Comparison of ENCODE assay signal across 13 cellular contexts in the genomic region with DNA sequence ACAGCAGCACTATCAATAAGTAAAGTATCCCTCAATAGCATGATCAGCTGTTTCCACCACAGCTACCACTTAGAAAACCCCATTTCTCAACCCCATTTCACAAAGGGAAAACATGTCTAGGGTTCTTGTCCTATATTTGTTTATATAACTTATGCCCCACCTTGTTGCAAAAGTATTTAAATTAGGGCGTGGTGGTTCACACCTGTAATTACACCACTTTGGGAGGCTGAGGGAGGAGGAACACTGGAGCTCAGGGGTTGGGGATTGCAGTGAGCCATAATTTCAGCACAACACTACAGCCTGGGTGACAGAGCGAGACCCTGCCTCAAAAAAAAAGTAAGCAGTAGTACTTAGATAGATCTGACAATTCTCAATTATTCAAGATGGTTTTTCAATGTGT. TPM values are rescaled to one million over a fixed set of nuclear protein-coding genes. Genes with fewer than 3 reads are reported as not detected.
A peak's percentile ranks its signal among the peaks of the same experiment; 100 is the strongest.
DNase-seq lines count a peak whose midpoint lies in the region; ATAC-seq and TF ChIP-seq lines count a peak whose summit lies in the region.
"Had no signal": no experiment of that assay in that cellular context is flagged by ENCODE, and none has a peak within 500 bp of the region (broad histone marks: within the 10 kb centered on the region; RNA-seq: fewer than 3 reads in every experiment).

No MANE protein-coding gene starts in this region.

- H3K9me2 ChIP-seq in DOHH2 (replicated peaks; ENCODE audit: control insufficient read depth, low read length): no peaks in the 10 kb centered on the region

- no peak overlapping the region for H2BK12ac ChIP-seq in mesenchymal stem cell (ENCODE audit: low read length in 2 of 2)

- no peaks in the 10 kb centered on the region for H3K9me3 ChIP-seq in DOHH2 (ENCODE audit: control insufficient read depth, insufficient read depth, low read length)
- no peaks in the 10 kb centered on the region for H3K9me3 ChIP-seq in mesenchymal stem cell (ENCODE audit: control insufficient read depth, low read length)

- no peak overlapping the region for H2BK15ac ChIP-seq in mesenchymal stem cell (ENCODE audit: low read depth, poor library complexity, severe bottlenecking)

- no peak for ATAC-seq in activated naive CD8-positive, alpha-beta T cell treated with anti-CD3 and anti-CD28 coated beads, Interleukin-2, amount 10 ng/mL, durations not matched to agents 7 days and 5 days (ENCODE audit: low read depth)
- ATAC-seq: body of pancreas had no signal

- H3K9ac ChIP-seq in mesenchymal stem cell (ENCODE audit: low read length): peak overlapping the region; percentile 3

- H3K4me1 Mint-ChIP-seq in activated naive CD8-positive, alpha-beta T cell treated with anti-CD3 and anti-CD28 coated beads, Interleukin-2, amount 10 ng/mL, durations not matched to agents 7 days and 5 days: peaks cover 55% of the 10 kb centered on the region

- peaks cover 5% of the 10 kb centered on the region for H3K79me1 ChIP-seq in mesenchymal stem cell (replicated peaks; ENCODE audit: low read length, poor library complexity, severe bottlenecking)

- H3K79me2 ChIP-seq in DOHH2 (ENCODE audit: control insufficient read depth, low read length): peaks cover 92% of the 10 kb centered on the region

- no peaks in the 10 kb centered on the region for H3K9me3 Mint-ChIP-seq in activated naive CD8-positive, alpha-beta T cell treated with anti-CD3 and anti-CD28 coated beads, Interleukin-2, amount 10 ng/mL, durations not matched to agents 7 days and 5 days
- H3K9me3 Mint-ChIP-seq: naive B cell had no signal

- TF ChIP-seq CTCF in 22Rv1 (IDR thresholded peaks at IDR 0.05) (no peak), DOHH2 (IDR thresholded peaks at IDR 0.05; ENCODE audit: low read depth, low read length, poor library complexity, severe bottlenecking) (no peak), lower leg skin (IDR thresholded peaks at IDR 0.05) (no peak)

- no peak for TF ChIP-seq POLR2A in lower leg skin (IDR thresholded peaks at IDR 0.05)

- no peak overlapping the region for H3K4ac ChIP-seq in mesenchymal stem cell (ENCODE audit: low read depth in 1 of 2, low read length in 2 of 2)

- H3K4me3 ChIP-seq in DOHH2 (ENCODE audit: low read length): peak overlapping the region; percentile 19
- H3K4me3 ChIP-seq in mesenchymal stem cell (ENCODE audit: insufficient read depth in 1 of 2, low read depth in 1 of 2, low read length in 2 of 2): no peak overlapping the region
- H3K4me3 ChIP-seq in lower leg skin (ENCODE audit: low read depth, poor library complexity, severe bottlenecking): no peak overlapping the region
- H3K4me3 ChIP-seq: body of pancreas had no signal

- no peak overlapping the region for H3K14ac ChIP-seq in mesenchymal stem cell (ENCODE audit: low read length in 2 of 2)

- no peak for DNase-seq in activated naive CD8-positive, alpha-beta T cell treated with anti-CD3 and anti-CD28 coated beads, Interleukin-2, amount 10 ng/mL, durations not matched to agents 7 days and 5 days
- DNase-seq in mesenchymal stem cell (no peak), HuH-7.5 (ENCODE audit: low spot score) (no peak), NCI-H774 (lab: John Stamatoyannopoulos, UW) (no peak), MV-4-11 (lab: John Stamatoyannopoulos, UW) (no peak), lower leg skin (ENCODE audit: low spot score in 2 of 2) (no peak)
- DNase-seq: body of pancreas, naive B cell, NCI-H1417 had no signal

- no peak overlapping the region for H2BK5ac ChIP-seq in mesenchymal stem cell (ENCODE audit: low read depth, low read length, poor library complexity, severe bottlenecking)

- peaks cover 16% of the 10 kb centered on the region for H3K36me3 Mint-ChIP-seq in activated naive CD8-positive, alpha-beta T cell treated with anti-CD3 and anti-CD28 coated beads, Interleukin-2, amount 10 ng/mL, durations not matched to agents 7 days and 5 days
- H3K36me3 Mint-ChIP-seq: naive B cell had no signal

- H4K8ac ChIP-seq in mesenchymal stem cell (ENCODE audit: low read length): no peak overlapping the region

- H3F3A ChIP-seq in DOHH2 (ENCODE audit: control insufficient read depth, insufficient read depth): no peaks in the 10 kb centered on the region

- H3K36me3 ChIP-seq in DOHH2 (ENCODE audit: control insufficient read depth, low read length) (peaks cover 60% of the 10 kb centered on the region), mesenchymal stem cell (ENCODE audit: control insufficient read depth in 1 of 2, insufficient read depth in 2 of 2, low read depth in 1 of 2, low read length in 2 of 2) (peaks cover 0 to 6% of the 10 kb centered on the region in 2 experiments)

- POLR2A ChIA-PET in activated naive CD8-positive, alpha-beta T cell treated with anti-CD3 and anti-CD28 coated beads, Interleukin-2, amount 10 ng/mL, durations not matched to agents 7 days and 5 days (lab: Charles Lee): interaction anchor here (1.1 to 1.3 kb wide), 3 partner anchors 9 to 133 kb away, joined by 3 read pairs; no protein-coding TSS in a partner anchor

- H3K18ac ChIP-seq in mesenchymal stem cell (ENCODE audit: low read depth in 1 of 2, low read length in 2 of 2): no peak overlapping the region

- H3K27me3 ChIP-seq in DOHH2 (ENCODE audit: control insufficient read depth, low read length) (peaks cover 3% of the 10 kb centered on the region; the same call in 1 of the 2 replicates), mesenchymal stem cell (ENCODE audit: control insufficient read depth in 1 of 2, insufficient read depth in 1 of 2, low read length in 2 of 2) (no peaks in the 10 kb centered on the region)
- H3K27me3 ChIP-seq: body of pancreas had no signal

- H3K4me2 ChIP-seq in DOHH2 (ENCODE audit: low read length): peak overlapping the region; percentile 72
- no peak overlapping the region for H3K4me2 ChIP-seq in mesenchymal stem cell (ENCODE audit: low read length, poor library complexity, severe bottlenecking)

- peak overlapping the region; percentile 76 for H3K27ac Mint-ChIP-seq in activated naive CD8-positive, alpha-beta T cell treated with anti-CD3 and anti-CD28 coated beads, Interleukin-2, amount 10 ng/mL, durations not matched to agents 7 days and 5 days

- no peak overlapping the region for H2AK5ac ChIP-seq in mesenchymal stem cell (ENCODE audit: low read length, severe bottlenecking)

- H4K91ac ChIP-seq in mesenchymal stem cell (ENCODE audit: low read length): no peak overlapping the region

- H2BK120ac ChIP-seq in mesenchymal stem cell (ENCODE audit: low read depth, low read length): no peak overlapping the region

- peak overlapping the region; percentile 62 for H3K4me3 Mint-ChIP-seq in activated naive CD8-positive, alpha-beta T cell treated with anti-CD3 and anti-CD28 coated beads, Interleukin-2, amount 10 ng/mL, durations not matched to agents 7 days and 5 days

- peaks cover 62% of the 10 kb centered on the region for H3K4me1 ChIP-seq in DOHH2 (ENCODE audit: control insufficient read depth, low read length)
- H3K4me1 ChIP-seq in mesenchymal stem cell (ENCODE audit: control insufficient read depth, insufficient read depth, low read depth, low read length): peaks cover 23% of the 10 kb centered on the region

- H3K27ac ChIP-seq in 22Rv1: 0 out of 2 replicates have a peak overlapping the region, but pooled peaks have one; percentile 10
- H3K27ac ChIP-seq in DOHH2 (ENCODE audit: low read depth, low read length): no peak overlapping the region
- H3K27ac ChIP-seq in mesenchymal stem cell (ENCODE audit: low read length, poor library complexity, severe bottlenecking): peak overlapping the region; percentile 25
- H3K27ac ChIP-seq: C4-2B had no signal

- intact Hi-C loops in lower leg skin (cut with DNase I; ENCODE audit: low total_unique reads): no loop called here

- WGBS in mesenchymal stem cell: 92% methylated on average over 1 of the region's 2 CpGs
- WGBS in lower leg skin, 2 donors: 84 to 86% methylated on average over 2 of the region's 2 CpGs

- H3K27me3 Mint-ChIP-seq in activated naive CD8-positive, alpha-beta T cell treated with anti-CD3 and anti-CD28 coated beads, Interleukin-2, amount 10 ng/mL, durations not matched to agents 7 days and 5 days: no peaks in the 10 kb centered on the region
- H3K27me3 Mint-ChIP-seq: naive B cell had no signal

- no peak overlapping the region for H3K23ac ChIP-seq in mesenchymal stem cell (ENCODE audit: low read length in 2 of 2)

- no peak overlapping the region for H2AFZ ChIP-seq in mesenchymal stem cell (ENCODE audit: low read depth, low read length)

- H4K20me1 ChIP-seq in DOHH2 (ENCODE audit: control insufficient read depth, insufficient read depth, low read depth, low read length): peaks cover 48% of the 10 kb centered on the region

RNA-seq across cellular contexts. Expression of a gene that starts 3.7 kb away (rescaled TPM):
- total RNA-seq in activated naive CD8-positive, alpha-beta T cell treated with anti-CD3 and anti-CD28 coated beads, Interleukin-2, amount 10 ng/mL, durations not matched to agents 7 days and 5 days: 10 to 100 TPM; 44.1 to 51.6 TPM
- 59.8 TPM for polyA plus RNA-seq in mesenchymal stem cell (2013, experiment 1 of 2)
- polyA plus RNA-seq in mesenchymal stem cell (2013, experiment 2 of 2): 63.5 TPM
- total RNA-seq in lower leg skin: 10 to 100 TPM; 45.7 to 74.3 (median 52.0) TPM

RNA-seq across cellular contexts. Expression of a gene that starts 3.8 kb away (rescaled TPM):
- 10 to 100 TPM; 20.8 to 21.8 TPM for total RNA-seq in activated naive CD8-positive, alpha-beta T cell treated with anti-CD3 and anti-CD28 coated beads, Interleukin-2, amount 10 ng/mL, durations not matched to agents 7 days and 5 days
- 28.7 TPM for polyA plus RNA-seq in mesenchymal stem cell (2013, experiment 1 of 2)
- polyA plus RNA-seq in mesenchymal stem cell (2013, experiment 2 of 2): 27.8 TPM
- 10 to 100 TPM; 73.4 to 91.2 (median 87.7) TPM for total RNA-seq in lower leg skin

RNA-seq across cellular contexts. Expression of a gene that starts 35.1 kb away (rescaled TPM):
- total RNA-seq in activated naive CD8-positive, alpha-beta T cell treated with anti-CD3 and anti-CD28 coated beads, Interleukin-2, amount 10 ng/mL, durations not matched to agents 7 days and 5 days: not detected
- not detected for polyA plus RNA-seq in mesenchymal stem cell (2013, experiment 1 of 2)
- not detected for polyA plus RNA-seq in mesenchymal stem cell (2013, experiment 2 of 2)
- total RNA-seq in lower leg skin: 1 to 10 TPM in 2 of 4 donors, under 1 TPM in 2; 0.72 to 1.1 (median 0.89) TPM
- total RNA-seq: T-helper 1 cell treated with Interleukin-12 subunit alpha and Interleukin-12 subunit beta and Interleukin-4 antibody, amounts not matched to agents 30 ng/mL and 1 ng/mL, for 36 hours had no signal
